8 cellular contexts compared by ENCODE assay signal in the genomic region with DNA sequence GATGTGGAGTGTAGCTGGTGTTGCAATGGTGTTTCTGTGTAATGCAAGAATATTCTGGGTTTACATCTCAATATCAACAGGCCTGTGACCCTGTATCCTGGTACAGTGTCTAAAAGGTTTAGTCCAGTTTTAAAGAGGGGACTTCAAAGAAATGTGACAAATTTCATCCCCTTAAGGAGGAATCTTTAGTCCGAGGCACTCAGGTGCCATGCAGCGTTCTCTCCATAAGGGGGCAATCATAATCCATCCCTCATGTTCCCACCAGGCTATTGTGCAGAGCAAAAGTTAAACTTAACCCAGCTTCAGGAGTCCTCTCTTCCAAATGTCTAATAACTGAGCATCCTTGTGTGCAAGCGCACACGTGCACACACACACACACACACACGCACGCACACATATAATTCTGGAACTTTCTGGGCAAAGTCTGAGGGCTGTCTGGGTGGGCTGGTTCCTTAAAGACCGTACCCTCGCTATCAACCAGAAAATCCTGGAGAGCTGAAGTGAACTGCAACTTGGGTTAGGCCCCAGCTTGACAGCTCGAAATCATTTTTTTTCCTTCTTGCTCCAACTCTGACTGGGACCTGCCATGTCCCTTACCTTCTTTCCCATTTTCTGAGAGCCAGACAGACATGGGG. TPM values are rescaled to one million over a fixed set of nuclear protein-coding genes. Genes with fewer than 3 reads are reported as not detected.
A peak's percentile ranks its signal among the peaks of the same experiment; 100 is the strongest.
DNase-seq lines count a peak whose midpoint lies in the region; ATAC-seq and TF ChIP-seq lines count a peak whose summit lies in the region.

No MANE protein-coding gene starts in this region.

- H3K4me3 ChIP-seq in DOHH2 (ENCODE audit: low read length) (no peak overlapping the region), Peyer's patch (no peak overlapping the region), epithelial cell of esophagus (ENCODE audit: low read length) (no peak overlapping the region)

- peak overlapping the region; percentile 43 for H3K27ac Mint-ChIP-seq in nephron progenitor cell

- no peak overlapping the region for H3K4me3 Mint-ChIP-seq in nephron progenitor cell

- H3K27ac ChIP-seq in DOHH2 (ENCODE audit: low read depth, low read length) (no peak overlapping the region), Peyer's patch (no peak overlapping the region)

- H3F3A ChIP-seq in DOHH2 (ENCODE audit: control insufficient read depth, insufficient read depth), result no peaks in the 10 kb centered on the region

- H3K27me3 ChIP-seq in DOHH2 (ENCODE audit: control insufficient read depth, low read length) (no peaks in the 10 kb centered on the region), Peyer's patch (no peaks in the 10 kb centered on the region)

- no peak for TF ChIP-seq POLR2A in Peyer's patch (IDR thresholded peaks at IDR 0.05)

- H3K4me1 ChIP-seq in DOHH2 (ENCODE audit: control insufficient read depth, low read length), result no peaks in the 10 kb centered on the region
- H3K4me1 ChIP-seq in Peyer's patch, result no peaks in the 10 kb centered on the region

- peaks cover 39% of the 10 kb centered on the region for H3K4me1 Mint-ChIP-seq in nephron progenitor cell

- no peak overlapping the region for H3K4me2 ChIP-seq in DOHH2 (ENCODE audit: low read length)

- TF ChIP-seq CTCF in DOHH2 (IDR thresholded peaks at IDR 0.05; ENCODE audit: low read depth, low read length, poor library complexity, severe bottlenecking) (peak; percentile 78), Peyer's patch (IDR thresholded peaks at IDR 0.05) (peak in 4 of 6 experiments; percentile 44 to 77 (median 72)), epithelial cell of esophagus (IDR thresholded peaks at IDR 0.05; ENCODE audit: insufficient read depth, low read depth, low read length, missing control alignments) (peak; percentile 76), nephron progenitor cell (IDR thresholded peaks at IDR 0.05) (peak; percentile 89)

- H3K9me3 Mint-ChIP-seq in nephron progenitor cell, result no peaks in the 10 kb centered on the region

- no peaks in the 10 kb centered on the region for H3K79me2 ChIP-seq in DOHH2 (ENCODE audit: control insufficient read depth, low read length)

- H3K9me3 ChIP-seq in DOHH2 (ENCODE audit: control insufficient read depth, insufficient read depth, low read length) (no peaks in the 10 kb centered on the region), Peyer's patch (no peaks in the 10 kb centered on the region)

- DNase-seq in Peyer's patch (no peak), epithelial cell of esophagus (ENCODE audit: low read depth) (peak; percentile 41), nephron progenitor cell (peak; percentile 61)

- H4K20me1 ChIP-seq in DOHH2 (ENCODE audit: control insufficient read depth, insufficient read depth, low read depth, low read length), result 0 out of 2 replicates have a peak, but pooled peaks cover 3% of the 10 kb centered on the region

- no peaks in the 10 kb centered on the region for H3K9me2 ChIP-seq in DOHH2 (replicated peaks; ENCODE audit: control insufficient read depth, low read length)

- no peaks in the 10 kb centered on the region for H3K27me3 Mint-ChIP-seq in nephron progenitor cell (ENCODE audit: low read depth, poor library complexity)

- H3K36me3 ChIP-seq in DOHH2 (ENCODE audit: control insufficient read depth, low read length), result no peaks in the 10 kb centered on the region
- H3K36me3 ChIP-seq in Peyer's patch, result no peaks in the 10 kb centered on the region

- no peaks in the 10 kb centered on the region for H3K36me3 Mint-ChIP-seq in nephron progenitor cell (ENCODE audit: low read depth)

- peak; percentile 48 for ATAC-seq in HG03469 (IDR thresholded peaks at IDR 0.05; ENCODE audit: unreplicated experiment)
- ATAC-seq in GM18502 (IDR thresholded peaks at IDR 0.05; ENCODE audit: poor library complexity, unreplicated experiment), result no peak
- no peak for ATAC-seq in HG02973 (IDR thresholded peaks at IDR 0.05; ENCODE audit: unreplicated experiment)
- no peak for ATAC-seq in HG02840 (IDR thresholded peaks at IDR 0.05; ENCODE audit: low FRiP score, unreplicated experiment)

RNA-seq across cellular contexts. Expression of a gene that starts 46.0 kb away (rescaled TPM):
- under 1 TPM in 3 of 4 donors, not detected in 1; 0.27 to 0.85 (median 0.83) TPM for total RNA-seq in Peyer's patch

Comparison
In these comparisons a context has a peak if more than half of its experiments do, and no peak if none do; other contexts are left out.
1. DNase-seq: peak in epithelial cell of esophagus (single experiment) and nephron progenitor cell (single experiment); none in Peyer's patch (0 of 3).
2. Peak in every context shown above with its lines, with median percentiles within 50 percentile points of each other: CTCF ChIP-seq.